In the genomic region with DNA sequence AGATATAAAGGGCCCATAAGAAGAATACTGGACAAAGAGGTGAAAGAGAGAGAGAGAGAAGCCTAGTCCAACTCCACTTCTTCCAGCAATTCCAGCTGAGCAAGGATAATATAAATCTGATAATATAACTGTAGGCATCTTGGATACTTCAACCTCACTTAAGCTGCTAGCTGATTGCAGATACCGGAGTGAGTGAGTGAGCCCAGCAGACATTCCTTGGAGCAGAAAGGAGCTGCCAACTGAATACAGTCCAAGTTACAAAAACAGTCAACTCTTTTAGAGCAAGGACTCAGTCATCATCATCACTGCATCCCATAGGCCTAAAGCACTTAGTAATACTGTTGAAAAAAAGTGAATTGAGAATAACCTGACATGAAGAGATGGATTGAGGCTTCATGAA, we compare ENCODE assay signal across 28 cellular contexts.
"Had no signal": no experiment of that assay in that cellular context is flagged by ENCODE, and none has a peak within 500 bp of the region (broad histone marks: within the 10 kb centered on the region; RNA-seq: fewer than 3 reads in every experiment).

No MANE protein-coding gene starts in this region.

- H2AFZ ChIP-seq: neural progenitor cell, parathyroid adenoma had no signal

- DNase-seq: hypothalamus; immature natural killer cell; kidney; left colon; left lung; mesendoderm; naive B cell; natural killer cell; nephron progenitor cell; occipital lobe; right lobe of liver; stimulated activated CD4-positive, alpha-beta T cell treated with anti-CD3 and anti-CD28 coated beads, Interleukin-1b, Interleukin-23, amount 100 ng/mL, for 48 hours; stimulated activated CD4-positive, alpha-beta T cell treated with anti-CD3 and anti-CD28 coated beads, Interleukin-2, amount 100 ng/mL, for 48 hours; stimulated activated CD4-positive, alpha-beta T cell treated with anti-CD3 and anti-CD28 coated beads, Interleukin-4, amount 100 ng/mL, for 4 hours; stimulated activated CD8-positive, alpha-beta memory T cell treated with anti-CD3 and anti-CD28 coated beads, Interleukin-4, amount 100 ng/mL, for 48 hours; stimulated activated naive CD4-positive, alpha-beta T cell treated with Interleukin-2 at 50 U/mL for 16 hours; stomach; tibial artery; trophoblast cell; upper lobe of right lung had no signal

- H3K27me3 ChIP-seq: left lung, neural progenitor cell, neutrophil, right atrium auricular region, right lobe of liver, stomach, suprapubic skin, tibial artery, upper lobe of right lung had no signal

- H3K4me1 ChIP-seq: left lung, neural progenitor cell, parathyroid adenoma, right atrium auricular region, right lobe of liver, stomach, suprapubic skin, tibial artery, upper lobe of right lung had no signal

- H3K4me2 ChIP-seq: neural progenitor cell, smooth muscle cell had no signal

- H3K79me2 ChIP-seq: parathyroid adenoma had no signal

- H3K9me3 ChIP-seq: left lung, neutrophil, right atrium auricular region, right lobe of liver, stomach, suprapubic skin, thoracic aorta, tibial artery, upper lobe of right lung had no signal

- H3K9ac ChIP-seq: neural progenitor cell, parathyroid adenoma had no signal

- H3K36me3 ChIP-seq: left lung, neural progenitor cell, neutrophil, right atrium auricular region, right lobe of liver, stomach, suprapubic skin, thoracic aorta, tibial artery, upper lobe of right lung had no signal

- H3K27ac ChIP-seq: left lung, neural progenitor cell, neutrophil, parathyroid adenoma, right atrium auricular region, right lobe of liver, stomach, suprapubic skin, thoracic aorta, tibial artery, upper lobe of right lung had no signal

- H3K4me3 ChIP-seq: left lung, lung, neural progenitor cell, right atrium auricular region, right lobe of liver, smooth muscle cell, stomach, suprapubic skin, thoracic aorta, tibial artery, upper lobe of right lung had no signal
